ENCODE assay signal across 8 cellular contexts in the genomic region with DNA sequence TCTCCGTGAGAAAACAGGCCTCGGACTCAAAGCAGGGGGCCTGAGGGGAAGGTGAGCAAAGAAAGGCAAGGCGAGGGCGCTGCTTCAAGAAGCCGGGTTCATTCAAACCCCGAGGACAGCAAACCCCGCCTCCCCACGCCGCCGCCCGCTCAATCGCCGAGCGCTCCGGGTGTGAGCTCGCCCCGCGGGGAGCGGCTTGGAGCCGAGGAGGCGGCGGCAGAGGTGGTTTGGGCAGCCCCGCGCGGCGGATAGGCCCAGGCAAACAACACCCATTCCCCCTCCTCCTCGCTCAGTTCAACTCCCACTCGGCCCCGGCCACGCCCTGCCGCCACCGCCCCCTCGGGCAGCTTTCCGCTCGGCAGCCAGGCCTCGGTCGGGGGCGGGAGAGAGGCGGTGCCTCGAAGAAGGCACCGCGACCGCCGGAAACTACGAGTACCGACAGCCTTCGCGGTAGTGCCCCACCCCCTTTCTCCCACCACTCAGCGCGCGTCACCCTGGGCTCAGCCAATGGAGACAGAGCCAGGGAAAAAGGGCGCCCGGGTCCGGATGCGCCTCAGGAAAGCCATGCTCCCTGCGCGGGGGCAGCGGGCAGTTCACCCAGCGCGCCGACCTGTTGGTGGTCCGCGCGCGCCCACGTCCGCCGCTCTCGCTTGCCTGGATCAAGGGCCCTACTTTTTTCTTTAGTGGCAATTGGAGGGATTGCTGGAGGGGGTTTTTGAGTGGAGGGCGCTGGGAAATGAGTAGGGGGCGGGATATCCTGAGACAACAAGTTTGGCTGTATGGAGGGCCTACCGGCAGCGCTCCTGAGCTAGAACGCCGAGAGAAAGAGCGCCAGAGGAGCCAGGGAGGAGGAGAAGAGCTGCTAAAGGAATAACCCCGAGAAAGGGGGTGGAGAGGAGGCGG. TPM values are rescaled to one million over a fixed set of nuclear protein-coding genes. Genes with fewer than 3 reads are reported as not detected.
DNase-seq lines count a peak whose midpoint lies in the region; ATAC-seq, FAIRE-seq and TF ChIP-seq lines count a peak whose summit lies in the region.

No MANE protein-coding gene starts in this region.

- TF ChIP-seq CTCF in H1 (IDR thresholded peaks at IDR 0.05; ENCODE audit: control extremely low read depth in 1 of 3, insufficient read depth in 1 of 3, low read depth in 1 of 3, low read length in 3 of 3): peak in 2 of 3 experiments; percentile 0 to 15; a peak in 2 of 4 replicates

- H2BK15ac ChIP-seq in H1 (ENCODE audit: low read length): no peak overlapping the region; the same call in 1 of the 2 replicates
- H2BK15ac ChIP-seq in mesenchymal stem cell (ENCODE audit: low read depth, poor library complexity, severe bottlenecking): peak overlapping the region; percentile 38

- H3K27me3 ChIP-seq in H1 (replicated peaks in 1 of 4; ENCODE audit: control insufficient read depth in 3 of 4, extremely low read depth in 1 of 4, insufficient read depth in 3 of 4, low read length in 3 of 4): no peaks in the 10 kb centered on the region
- H3K27me3 ChIP-seq in mesenchymal stem cell (ENCODE audit: control insufficient read depth in 1 of 2, insufficient read depth in 1 of 2, low read length in 2 of 2): no peaks in the 10 kb centered on the region

- TF ChIP-seq POLR2A in H1 (IDR thresholded peaks at IDR 0.05; ENCODE audit: control extremely low read depth in 1 of 2, low read depth in 2 of 2, low read length in 2 of 2): peak; percentile 86 to 94

- peak overlapping the region; percentile 92 for H4K5ac ChIP-seq in H1 (ENCODE audit: insufficient read length, low read depth, low read length)

- peak overlapping the region; percentile 86 to 100 for H3K4me2 ChIP-seq in H1 (ENCODE audit: insufficient read depth in 1 of 2, low read depth in 2 of 2, low read length in 2 of 2)
- peak overlapping the region; percentile 97 for H3K4me2 ChIP-seq in mesenchymal stem cell (ENCODE audit: low read length, poor library complexity, severe bottlenecking)

- H3K9ac ChIP-seq in H1 (replicated peaks in 1 of 4; ENCODE audit: extremely low read depth in 1 of 4, low read depth in 3 of 4, low read length in 3 of 4): peak overlapping the region; percentile 85 to 97 (median 88)
- H3K9ac ChIP-seq in mesenchymal stem cell (ENCODE audit: low read length): peak overlapping the region; percentile 90

- peak overlapping the region; percentile 77 for H4K91ac ChIP-seq in H1 (replicated peaks; ENCODE audit: insufficient read length, low read length)
- H4K91ac ChIP-seq in mesenchymal stem cell (ENCODE audit: low read length): no peak overlapping the region

- peak overlapping the region; percentile 89; the same call in 1 of the 2 replicates for H2BK12ac ChIP-seq in H1 (ENCODE audit: low read depth, low read length)
- H2BK12ac ChIP-seq in mesenchymal stem cell (ENCODE audit: low read length in 2 of 2): peak overlapping the region in 1 of 2 experiments; percentile 63

- H3K9me3 ChIP-seq in H1 (ENCODE audit: insufficient read depth in 2 of 2, low read depth in 1 of 2, low read length in 1 of 2) (no peaks in the 10 kb centered on the region), mesenchymal stem cell (ENCODE audit: control insufficient read depth, low read length) (no peaks in the 10 kb centered on the region)

- H2AFZ ChIP-seq in H1 (ENCODE audit: low read length) (peak overlapping the region; percentile 79), mesenchymal stem cell (ENCODE audit: low read depth, low read length) (peak overlapping the region; percentile 93)

- H4K20me1 ChIP-seq in H1 (replicated peaks in 1 of 2; ENCODE audit: control insufficient read depth in 1 of 2, insufficient read depth in 2 of 2, low read length in 2 of 2): peaks cover 0 to 8% of the 10 kb centered on the region in 2 experiments

- peak overlapping the region; percentile 95 for H2BK5ac ChIP-seq in H1 (ENCODE audit: low read depth, low read length)
- H2BK5ac ChIP-seq in mesenchymal stem cell (ENCODE audit: low read depth, low read length, poor library complexity, severe bottlenecking): peak overlapping the region; percentile 82

- H3K4me1 ChIP-seq in H1 (replicated peaks in 1 of 4; ENCODE audit: control insufficient read depth in 3 of 4, insufficient read depth in 4 of 4, low read length in 3 of 4): peaks cover 10 to 23% (median 21%) of the 10 kb centered on the region in 4 experiments
- peaks cover 5% of the 10 kb centered on the region for H3K4me1 ChIP-seq in mesenchymal stem cell (ENCODE audit: control insufficient read depth, insufficient read depth, low read depth, low read length)

- peak; percentile 78 for ATAC-seq in GM21367 (IDR thresholded peaks at IDR 0.05; ENCODE audit: unreplicated experiment)

- H3K18ac ChIP-seq in H1 (ENCODE audit: extremely low read depth, low read length) (peak overlapping the region; percentile 86), mesenchymal stem cell (ENCODE audit: low read depth in 1 of 2, low read length in 2 of 2) (peak overlapping the region; percentile 39 to 52)

- H2BK20ac ChIP-seq in H1 (ENCODE audit: low read length): no peak overlapping the region; the same call in 1 of the 2 replicates

- H2AK5ac ChIP-seq in H1 (ENCODE audit: low read depth, low read length) (peak overlapping the region; percentile 82), mesenchymal stem cell (ENCODE audit: low read length, severe bottlenecking) (no peak overlapping the region)

- no peak for FAIRE-seq in H1 (lab: Jason Lieb, UNC)

- H3K36me3 ChIP-seq in H1 (ENCODE audit: control insufficient read depth in 2 of 4, insufficient read depth in 4 of 4, low read length in 3 of 4): peaks cover 5 to 22% (median 7%) of the 10 kb centered on the region in 4 experiments; a peak in 7 of 8 replicates
- no peaks in the 10 kb centered on the region for H3K36me3 ChIP-seq in mesenchymal stem cell (ENCODE audit: control insufficient read depth in 1 of 2, insufficient read depth in 2 of 2, low read depth in 1 of 2, low read length in 2 of 2)

- 0 out of 3 replicates have a peak, but pooled peaks of 1 of the 2 experiments have one; percentile 7 for TF ChIP-seq EP300 in H1 (IDR thresholded peaks at IDR 0.05; ENCODE audit: borderline replicate concordance in 1 of 2, low read depth in 2 of 2, low read length in 2 of 2)

- H3K14ac ChIP-seq in H1 (ENCODE audit: insufficient read length) (no peak overlapping the region), mesenchymal stem cell (ENCODE audit: low read length in 2 of 2) (no peak overlapping the region)

- POLR2A ChIA-PET in H1 (lab: Charles Lee; ENCODE audit: partially characterized antibody): interaction anchor here (0.7 to 3.2 kb wide), 43 partner anchors 9 to 605 kb away, joined by 3 to 19 read pairs (median 4); a partner anchor contains a TSS

- H3K4me3 ChIP-seq in H1 (ENCODE audit: extremely low read depth in 1 of 4, insufficient read depth in 2 of 4, low read depth in 3 of 4, low read length in 4 of 4) (peak overlapping the region; percentile 68 to 97 (median 85)), mesenchymal stem cell (ENCODE audit: insufficient read depth in 1 of 2, low read depth in 1 of 2, low read length in 2 of 2) (peak overlapping the region; percentile 85 to 94)

- H3K4ac ChIP-seq in H1 (replicated peaks; ENCODE audit: insufficient read length, low read depth, low read length) (peak overlapping the region; percentile 65), mesenchymal stem cell (ENCODE audit: low read depth in 1 of 2, low read length in 2 of 2) (peak overlapping the region; percentile 10 to 73)

- H3K27ac ChIP-seq in H1 (ENCODE audit: low read depth, low read length) (peak overlapping the region; percentile 92), mesenchymal stem cell (ENCODE audit: low read length, poor library complexity, severe bottlenecking) (peak overlapping the region; percentile 80)

- peaks cover 3% of the 10 kb centered on the region; the same call in 1 of the 2 replicates for H3K79me1 ChIP-seq in H1 (ENCODE audit: low read depth, low read length)
- peaks cover 6% of the 10 kb centered on the region for H3K79me1 ChIP-seq in mesenchymal stem cell (replicated peaks; ENCODE audit: low read length, poor library complexity, severe bottlenecking)

- H3K23me2 ChIP-seq in H1 (ENCODE audit: low read depth, low read length): peaks cover 13% of the 10 kb centered on the region

- peak; percentile 99 for DNase-seq in COR-L47 (lab: John Stamatoyannopoulos, UW)
- DNase-seq in HT1080 (ENCODE audit: low read depth): peak; percentile 99
- peak; percentile 97 to 100 for DNase-seq in NOMO-1 (lab: John Stamatoyannopoulos, UW; ENCODE audit: unreplicated experiment in 2 of 2)
- peak; percentile 91 to 99 (median 93) for DNase-seq in activated CD8-positive, alpha-beta memory T cell treated with anti-CD3 and anti-CD28 coated beads for 48 hours (ENCODE audit: low read depth in 2 of 3, low spot score in 2 of 3)
- DNase-seq in H1 (ENCODE audit: low read depth in 1 of 2, low spot score in 2 of 2): peak; percentile 96
- DNase-seq in mesenchymal stem cell: peak; percentile 99
- DNase-seq in stimulated activated CD8-positive, alpha-beta memory T cell treated with anti-CD3 and anti-CD28 coated beads, Interleukin-12 subunit alpha, Interleukin-12 subunit beta, amount 100 ng/mL, for 24 hours (ENCODE audit: extremely low read depth): peak; percentile 97

- peaks cover 7 to 37% of the 10 kb centered on the region in 2 experiments for H3K79me2 ChIP-seq in H1 (ENCODE audit: control insufficient read depth in 1 of 2, insufficient read depth in 2 of 2, low read length in 2 of 2)

- peak overlapping the region; percentile 92 for H3K56ac ChIP-seq in H1 (replicated peaks; ENCODE audit: insufficient read length, low read depth, low read length)

- 2% methylated on average over 43 of the region's 78 CpGs; no CpG with 5 or more reads in 1 of the 2 experiments for WGBS in H1 (ENCODE audit: extremely low coverage in 1 of 2, insufficient coverage in 1 of 2, insufficient read length in 1 of 2, insufficient replicate concordance in 2 of 2, low coverage in 1 of 2, low lambda C conversion rate in 2 of 2, missing lambda C conversion rate in 1 of 2), 2 experiments
- WGBS in mesenchymal stem cell: under 1% methylated on average over 59 of the region's 78 CpGs

- CTCF ChIA-PET in H1 (lab: Charles Lee; ENCODE audit: partially characterized antibody): interaction anchor here (0.9 to 1.5 kb wide), 6 partner anchors 13 to 650 kb away, joined by 3 to 6 read pairs (median 3); no protein-coding TSS in a partner anchor

- 0 out of 4 replicates have a peak, but pooled peaks of 1 of the 2 experiments have one; percentile 9 for TF ChIP-seq RAD21 in H1 (IDR thresholded peaks at IDR 0.05 in 1 of 2, conservative IDR thresholded peaks at IDR 0.05 in 1 of 2; ENCODE audit: low read depth in 2 of 2, low read length in 2 of 2)

- H3K23ac ChIP-seq in H1 (ENCODE audit: insufficient read length) (no peak overlapping the region), mesenchymal stem cell (ENCODE audit: low read length in 2 of 2) (no peak overlapping the region)

- H4K8ac ChIP-seq in H1 (ENCODE audit: extremely low read depth, insufficient read depth, low read length) (peak overlapping the region; percentile 98; the same call in 1 of the 2 replicates), mesenchymal stem cell (ENCODE audit: low read length) (peak overlapping the region; percentile 51)

- H2BK120ac ChIP-seq in H1 (replicated peaks; ENCODE audit: low read depth, low read length): no peak overlapping the region
- H2BK120ac ChIP-seq in mesenchymal stem cell (ENCODE audit: low read depth, low read length): no peak overlapping the region

RNA-seq across cellular contexts. Expression of a gene that starts 0.7 kb away (rescaled TPM):
- total RNA-seq in HT1080 (2014; rRNA removed; shearing (Covaris generic)): 5.1 and 5.7 TPM in 2 replicates
- polyA plus RNA-seq in HT1080 (2015; cell fraction: cytosol; rRNA removed): 3.7 and 4.8 TPM in 2 replicates
- polyA plus RNA-seq in HT1080 (2015; cell fraction: nucleus; rRNA removed): 6.2 and 6.6 TPM in 2 replicates
- total RNA-seq in H1 (2021; fragmentation: NEBNext Ultra II Directional; extraction: Animal tissue kit (Norgen Biotek cat#: 25700)): 24.0 and 24.8 TPM in 2 replicates
- 6.5 and 10.0 TPM in 2 replicates for polyA plus RNA-seq in H1 (2011; rRNA removed)
- polyA plus RNA-seq in H1 (2011; cell fraction: cytosol; rRNA removed): 9.4 TPM
- 7.4 TPM for polyA plus RNA-seq in H1 (2011; cell fraction: nucleus; rRNA removed)
- 4.8 to 10.0 TPM (median 7.4 TPM) in 4 replicates for polyA plus RNA-seq in H1 (2012, experiment 1 of 2)
- polyA plus RNA-seq in H1 (2012, experiment 2 of 2): 0.91 TPM
- polyA plus RNA-seq in H1 (2013, experiment 1 of 2): 10.0 TPM
- polyA plus RNA-seq in H1 (2013, experiment 2 of 2): 8.9 TPM
- 69.6 and 81.3 TPM in 2 replicates for polyA minus RNA-seq in H1 (2011; rRNA and poly(A)+ RNA removed)
- polyA minus RNA-seq in H1 (2011; cell fraction: cytosol; rRNA and poly(A)+ RNA removed): 28.8 TPM
- 70.7 TPM for polyA minus RNA-seq in H1 (2011; cell fraction: nucleus; rRNA and poly(A)+ RNA removed)
- polyA plus RNA-seq in mesenchymal stem cell (2013, experiment 1 of 2): 2.0 TPM
- 1.7 TPM for polyA plus RNA-seq in mesenchymal stem cell (2013, experiment 2 of 2)

Comparison
In these comparisons a context has a peak if more than half of its experiments do, and no peak if none do; other contexts are left out.
1. Peak in every context shown above with its lines: DNase-seq, ATAC-seq, H3K4me3 ChIP-seq and H3K27ac ChIP-seq.